Comparison of ENCODE assay signal across 22 cellular contexts in genomic region chr17:58272367-58273280, GRCh38. TPM values are rescaled to one million over a fixed set of nuclear protein-coding genes. Genes with fewer than 3 reads are reported as not detected.
"Had no signal": no experiment of that assay in that cellular context is flagged by ENCODE, and none has a peak within 500 bp of the region (broad histone marks: within the 10 kb centered on the region; RNA-seq: fewer than 3 reads in every experiment).

No MANE protein-coding gene starts in this region.

- H3K36me3 ChIP-seq: prostate gland, thoracic aorta, upper lobe of left lung had no signal

- H3K4me3 ChIP-seq: body of pancreas, dorsolateral prefrontal cortex, lung, prostate gland, smooth muscle cell, thoracic aorta, upper lobe of left lung had no signal

- H3K27me3 ChIP-seq: body of pancreas, upper lobe of left lung had no signal

- DNase-seq: activated CD4-positive, alpha-beta T cell treated with anti-CD3 and anti-CD28 coated beads, Interleukin-2, amount 10 ng/mL, durations not matched to agents 7 days and 5 days; activated CD4-positive, CD25-positive, alpha-beta regulatory T cell; activated naive CD4-positive, alpha-beta T cell; activated naive CD8-positive, alpha-beta T cell treated with anti-CD3 and anti-CD28 coated beads for 36 hours; activated T-cell treated with anti-CD3 and anti-CD28 coated beads for 4 hours; body of pancreas; dorsolateral prefrontal cortex; foreskin fibroblast; glutamatergic neuron; hippocampal formation; midbrain; occipital lobe; stimulated activated CD4-positive, alpha-beta T cell treated with anti-CD3 and anti-CD28 coated beads, Interleukin-4, amount 100 ng/mL, for 24 hours; T-helper 9 cell; upper lobe of left lung had no signal

- ATAC-seq: body of pancreas, left lobe of liver, sciatic nerve had no signal

- H3K27ac ChIP-seq: body of pancreas, dorsolateral prefrontal cortex, prostate gland, thoracic aorta, upper lobe of left lung had no signal

- H3K4me1 ChIP-seq: body of pancreas, prostate gland, upper lobe of left lung had no signal

- H3K4me2 ChIP-seq: smooth muscle cell had no signal

- H3K9me3 ChIP-seq: body of pancreas, prostate gland, thoracic aorta, upper lobe of left lung had no signal

RNA-seq across cellular contexts. Expression of gene MPO, which starts 8.1 kb away (rescaled TPM):
- polyA plus RNA-seq: keratinocyte had no signal

RNA-seq across cellular contexts. Expression of gene LPO, which starts 34.2 kb away (rescaled TPM):
- polyA plus RNA-seq: keratinocyte had no signal
